Comparison of ENCODE assay signal across 1 cellular context in genomic region chr3:146250449-146251382, GRCh38.
TF ChIP-seq lines count a peak whose summit lies in the region.

Gene PLSCR4, minus strand, starts transcription at chr3:146251105. Its CDS starts 29,034 bp downstream, at chr3:146222071.

TF ChIP-seq in HepG2, 621 proteins besides CTCF, POLR2A, EP300 and RAD21 (continued from another document and continues in another):
- TF ChIP-seq ARID4A (CRISPR knock-in tag; IDR thresholded peaks at IDR 0.05; ENCODE audit: borderline replicate concordance) (peak; percentile 33; the same call in 1 of the 2 replicates), ZNF639 (CRISPR knock-in tag; conservative IDR thresholded peaks at IDR 0.05) (no peak), ZNF772 (CRISPR knock-in tag; IDR thresholded peaks at IDR 0.05) (no peak), ZSCAN29 (CRISPR knock-in tag; conservative IDR thresholded peaks at IDR 0.05) (0 out of 2 replicates have a peak, but pooled peaks have one; percentile 27), ZNF407 (CRISPR knock-in tag; IDR thresholded peaks at IDR 0.05; ENCODE audit: not compliant biosample characterization) (no peak), FOSL1 (CRISPR knock-in tag; IDR thresholded peaks at IDR 0.05; ENCODE audit: borderline replicate concordance) (no peak), ZNF770 (CRISPR knock-in tag; IDR thresholded peaks at IDR 0.05) (peak; percentile 93), ZNF446 (CRISPR knock-in tag; IDR thresholded peaks at IDR 0.05) (no peak), ZMYM3 (CRISPR knock-in tag; IDR thresholded peaks at IDR 0.05) (no peak), SP1 (IDR thresholded peaks at IDR 0.05) (no peak), SP1 (CRISPR knock-in tag; IDR thresholded peaks at IDR 0.05) (no peak), ZNF800 (CRISPR knock-in tag; IDR thresholded peaks at IDR 0.05) (peak; percentile 94), RCOR2 (CRISPR knock-in tag; IDR thresholded peaks at IDR 0.05) (no peak), ELF4 (CRISPR knock-in tag; IDR thresholded peaks at IDR 0.05; ENCODE audit: borderline replicate concordance) (no peak), ZBTB10 (CRISPR knock-in tag; IDR thresholded peaks at IDR 0.05; ENCODE audit: borderline replicate concordance) (no peak), ZFP37 (CRISPR knock-in tag; IDR thresholded peaks at IDR 0.05; ENCODE audit: borderline replicate concordance) (no peak), STAT5B (CRISPR knock-in tag; IDR thresholded peaks at IDR 0.05) (no peak), ZNF501 (CRISPR knock-in tag; IDR thresholded peaks at IDR 0.05) (no peak), HOXD1 (CRISPR knock-in tag; IDR thresholded peaks at IDR 0.05) (no peak), DMTF1 (CRISPR knock-in tag; IDR thresholded peaks at IDR 0.05) (no peak), GLI4 (CRISPR knock-in tag; IDR thresholded peaks at IDR 0.05; ENCODE audit: borderline replicate concordance) (peak; percentile 58; the same call in 1 of the 2 replicates), ZNF766 (CRISPR knock-in tag; IDR thresholded peaks at IDR 0.05; ENCODE audit: borderline replicate concordance) (no peak), ZNF777 (CRISPR knock-in tag; IDR thresholded peaks at IDR 0.05) (peak; percentile 85), ZNF577 (CRISPR knock-in tag; IDR thresholded peaks at IDR 0.05; ENCODE audit: borderline replicate concordance, low read depth) (no peak), ARHGAP35 (CRISPR knock-in tag; IDR thresholded peaks at IDR 0.05; ENCODE audit: borderline replicate concordance) (no peak), HOMEZ (CRISPR knock-in tag; IDR thresholded peaks at IDR 0.05; ENCODE audit: low read depth) (no peak), FOXP1 (IDR thresholded peaks at IDR 0.05) (no peak), FOXP1 (CRISPR knock-in tag; IDR thresholded peaks at IDR 0.05) (no peak)
